ENCODE assay signal across 11 cellular contexts in the genomic region with DNA sequence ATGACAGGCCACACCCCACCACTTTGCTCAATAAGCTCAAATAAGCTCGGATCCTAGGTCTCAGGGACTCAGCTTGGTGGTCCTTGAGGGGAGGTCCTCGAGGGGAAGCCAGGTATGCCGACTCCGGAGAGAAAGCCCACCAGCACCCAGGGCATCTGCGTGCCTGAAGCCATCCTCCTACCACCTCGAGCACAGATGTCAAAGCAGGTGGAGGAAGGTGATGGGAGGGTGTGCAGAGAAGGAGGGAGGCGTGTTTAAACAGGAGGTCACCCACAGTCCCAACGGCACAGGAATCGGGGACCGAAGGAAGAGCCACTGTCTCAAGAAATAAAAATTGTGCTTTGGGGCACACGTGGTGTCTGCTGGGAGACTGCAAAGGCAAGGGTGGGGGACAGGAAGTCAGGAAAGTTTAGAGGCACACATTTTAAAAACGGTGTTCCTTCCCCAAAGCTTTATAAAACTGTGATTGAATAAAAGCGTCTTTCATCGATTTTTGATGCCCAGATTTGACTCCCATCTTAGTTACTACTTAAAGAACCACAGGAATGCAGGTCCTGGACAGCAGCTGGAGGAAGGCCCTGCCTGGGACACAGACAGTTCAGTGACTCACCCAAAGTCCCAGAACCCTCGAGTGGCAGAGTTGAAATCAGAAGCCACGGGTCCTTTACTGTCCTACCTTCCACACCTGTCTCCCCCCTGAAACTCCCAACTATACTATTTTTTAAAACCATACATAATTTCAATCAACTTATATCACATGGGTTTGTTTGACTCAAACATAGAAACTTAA.
A peak's percentile ranks its signal among the peaks of the same experiment; 100 is the strongest.
DNase-seq lines count a peak whose midpoint lies in the region; ATAC-seq, FAIRE-seq and TF ChIP-seq lines count a peak whose summit lies in the region.
"Had no signal": no experiment of that assay in that cellular context is flagged by ENCODE, and none has a peak within 500 bp of the region (broad histone marks: within the 10 kb centered on the region; RNA-seq: fewer than 3 reads in every experiment).

No MANE protein-coding gene starts in this region.

- peaks cover 7% of the 10 kb centered on the region for H3K4me1 Mint-ChIP-seq in neural progenitor cell

- peaks cover 4% of the 10 kb centered on the region for H3K27me3 Mint-ChIP-seq in neural progenitor cell (ENCODE audit: insufficient read depth, low read depth)

- peaks cover 12% of the 10 kb centered on the region; the same call in 2 of the 3 replicates for H3K4me1 ChIP-seq in A549
- no peaks in the 10 kb centered on the region for H3K4me1 ChIP-seq in neural progenitor cell
- H3K4me1 ChIP-seq: prostate gland had no signal

- H3K79me2 ChIP-seq in neural progenitor cell (ENCODE audit: low read depth) = no peaks in the 10 kb centered on the region

- no peak overlapping the region for H3K9ac ChIP-seq in neural progenitor cell

- H3K4me3 Mint-ChIP-seq in neural progenitor cell = no peak overlapping the region

- H3K4me3 ChIP-seq in A549 = no peak overlapping the region
- H3K4me3 ChIP-seq in neural progenitor cell = no peak overlapping the region
- H3K4me3 ChIP-seq: prostate gland had no signal

- POLR2A ChIA-PET in A549 (lab: Yijun Ruan, JAX) = no interaction called here

- no peak overlapping the region for H3K27ac Mint-ChIP-seq in neural progenitor cell

- peaks cover 9% of the 10 kb centered on the region; the same call in 2 of the 3 replicates for H3K9me3 ChIP-seq in A549
- H3K9me3 ChIP-seq in neural progenitor cell (ENCODE audit: low read depth) = no peaks in the 10 kb centered on the region
- H3K9me3 ChIP-seq: prostate gland had no signal

- DNase-seq in A549 (ENCODE audit: low read depth in 1 of 2, low spot score in 1 of 2) (no peak), GM04504 (ENCODE audit: low read depth) (peak; percentile 1), SW480 (ENCODE audit: low spot score) (peak; percentile 6), islet precursor cell (peak; percentile 89), DMS79 treated with DMSO at 0.1 percent for 48 hours (lab: John Stamatoyannopoulos, UW) (no peak), neural progenitor cell (ENCODE audit: low spot score) (no peak), NCI-H2227 (lab: John Stamatoyannopoulos, UW; ENCODE audit: unreplicated experiment) (no peak)
- DNase-seq: NCI-H187 treated with DMSO at 0.1 percent for 48 hours had no signal

- H3K4me2 ChIP-seq in A549 = no peak overlapping the region
- H3K4me2 ChIP-seq in neural progenitor cell = no peak overlapping the region

- 77% methylated on average over 14 of the region's 16 CpGs for WGBS in A549 (ENCODE audit: missing lambda C conversion rate)

- no peak for TF ChIP-seq RAD21 in A549 (conservative IDR thresholded peaks at IDR 0.05 in 1 of 2, IDR thresholded peaks at IDR 0.05 in 1 of 2)

- H4K20me1 ChIP-seq in neural progenitor cell (ENCODE audit: low read depth) = no peaks in the 10 kb centered on the region

- TF ChIP-seq EP300 in A549 (IDR thresholded peaks at IDR 0.05) = no peak

- no peaks in the 10 kb centered on the region for H3K36me3 ChIP-seq in neural progenitor cell
- H3K36me3 ChIP-seq: prostate gland had no signal

- no peak for FAIRE-seq in A549 (lab: Jason Lieb, UNC)

- peaks cover 1% of the 10 kb centered on the region for H3K36me3 Mint-ChIP-seq in neural progenitor cell

- ATAC-seq in A549 (peak in 1 of 2 experiments; percentile 37; a peak in 4 of 6 replicates), GM18858 (IDR thresholded peaks at IDR 0.05; ENCODE audit: unreplicated experiment) (no peak)

- CTCF ChIA-PET in A549 (lab: Yijun Ruan, JAX) = interaction anchor here (1.0 to 5.2 kb wide), 11 partner anchors 8 to 222 kb away, joined by 3 to 56 read pairs (median 4); no protein-coding TSS in a partner anchor

- H3K27ac ChIP-seq in A549 (peak overlapping the region; percentile 5 to 29; a peak in 2 of 6 replicates), neural progenitor cell (no peak overlapping the region)
- H3K27ac ChIP-seq: prostate gland, VCaP had no signal

- H2AFZ ChIP-seq in neural progenitor cell (replicated peaks) = no peak overlapping the region

- peaks cover 7% of the 10 kb centered on the region for H3K9me3 Mint-ChIP-seq in neural progenitor cell

- no peaks in the 10 kb centered on the region for H3F3A ChIP-seq in neural progenitor cell (ENCODE audit: low read depth)

- TF ChIP-seq CTCF in A549 (IDR thresholded peaks at IDR 0.05) = no peak
- TF ChIP-seq CTCF in neural progenitor cell (IDR thresholded peaks at IDR 0.05) = no peak

- H3K27me3 ChIP-seq in neural progenitor cell = peaks cover 3% of the 10 kb centered on the region

- no peak for TF ChIP-seq POLR2A in A549 (IDR thresholded peaks at IDR 0.05; ENCODE audit: low read length)

TF ChIP-seq in A549, 52 proteins besides CTCF, POLR2A, EP300 and RAD21:
- TF ChIP-seq HOXA7 (CRISPR knock-in tag; IDR thresholded peaks at IDR 0.05) (no peak), JUNB (IDR thresholded peaks at IDR 0.05) (no peak), HEYL (CRISPR knock-in tag; IDR thresholded peaks at IDR 0.05) (no peak), BHLHE40 (IDR thresholded peaks at IDR 0.05; ENCODE audit: low read depth, low read length) (no peak), FOSL2 (IDR thresholded peaks at IDR 0.05) (no peak), FOSL2 (CRISPR knock-in tag; IDR thresholded peaks at IDR 0.05) (no peak), SREBF2 (IDR thresholded peaks at IDR 0.05) (no peak), TFCP2L1 (CRISPR knock-in tag; IDR thresholded peaks at IDR 0.05) (no peak), SMC3 (IDR thresholded peaks at IDR 0.05) (no peak)
- TF ChIP-seq, protein P1, sequence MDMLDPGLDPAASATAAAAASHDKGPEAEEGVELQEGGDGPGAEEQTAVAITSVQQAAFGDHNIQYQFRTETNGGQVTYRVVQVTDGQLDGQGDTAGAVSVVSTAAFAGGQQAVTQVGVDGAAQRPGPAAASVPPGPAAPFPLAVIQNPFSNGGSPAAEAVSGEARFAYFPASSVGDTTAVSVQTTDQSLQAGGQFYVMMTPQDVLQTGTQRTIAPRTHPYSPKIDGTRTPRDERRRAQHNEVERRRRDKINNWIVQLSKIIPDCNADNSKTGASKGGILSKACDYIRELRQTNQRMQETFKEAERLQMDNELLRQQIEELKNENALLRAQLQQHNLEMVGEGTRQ (IDR thresholded peaks at IDR 0.05) = no peak
- TF ChIP-seq, protein P2, sequence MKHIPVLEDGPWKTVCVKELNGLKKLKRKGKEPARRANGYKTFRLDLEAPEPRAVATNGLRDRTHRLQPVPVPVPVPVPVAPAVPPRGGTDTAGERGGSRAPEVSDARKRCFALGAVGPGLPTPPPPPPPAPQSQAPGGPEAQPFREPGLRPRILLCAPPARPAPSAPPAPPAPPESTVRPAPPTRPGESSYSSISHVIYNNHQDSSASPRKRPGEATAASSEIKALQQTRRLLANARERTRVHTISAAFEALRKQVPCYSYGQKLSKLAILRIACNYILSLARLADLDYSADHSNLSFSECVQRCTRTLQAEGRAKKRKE (CRISPR knock-in tag; IDR thresholded peaks at IDR 0.05; ENCODE audit: low read depth) = no peak
- TF ChIP-seq, protein P3, sequence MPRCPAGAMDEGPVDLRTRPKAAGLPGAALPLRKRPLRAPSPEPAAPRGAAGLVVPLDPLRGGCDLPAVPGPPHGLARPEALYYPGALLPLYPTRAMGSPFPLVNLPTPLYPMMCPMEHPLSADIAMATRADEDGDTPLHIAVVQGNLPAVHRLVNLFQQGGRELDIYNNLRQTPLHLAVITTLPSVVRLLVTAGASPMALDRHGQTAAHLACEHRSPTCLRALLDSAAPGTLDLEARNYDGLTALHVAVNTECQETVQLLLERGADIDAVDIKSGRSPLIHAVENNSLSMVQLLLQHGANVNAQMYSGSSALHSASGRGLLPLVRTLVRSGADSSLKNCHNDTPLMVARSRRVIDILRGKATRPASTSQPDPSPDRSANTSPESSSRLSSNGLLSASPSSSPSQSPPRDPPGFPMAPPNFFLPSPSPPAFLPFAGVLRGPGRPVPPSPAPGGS (IDR thresholded peaks at IDR 0.05) = no peak
- TF ChIP-seq, protein P4, sequence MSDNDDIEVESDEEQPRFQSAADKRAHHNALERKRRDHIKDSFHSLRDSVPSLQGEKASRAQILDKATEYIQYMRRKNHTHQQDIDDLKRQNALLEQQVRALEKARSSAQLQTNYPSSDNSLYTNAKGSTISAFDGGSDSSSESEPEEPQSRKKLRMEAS (IDR thresholded peaks at IDR 0.05) = no peak

Comparison
In these comparisons a context has a peak if more than half of its experiments do, and no peak if none do; other contexts are left out.
1. DNase-seq: peak in GM04504 (single experiment), SW480 (single experiment) and islet precursor cell (single experiment); none in A549 (0 of 2), DMS79 treated with DMSO at 0.1 percent for 48 hours (single experiment), neural progenitor cell (single experiment) and NCI-H2227 (single experiment).